16 cellular contexts compared by ENCODE assay signal in the genomic region with DNA sequence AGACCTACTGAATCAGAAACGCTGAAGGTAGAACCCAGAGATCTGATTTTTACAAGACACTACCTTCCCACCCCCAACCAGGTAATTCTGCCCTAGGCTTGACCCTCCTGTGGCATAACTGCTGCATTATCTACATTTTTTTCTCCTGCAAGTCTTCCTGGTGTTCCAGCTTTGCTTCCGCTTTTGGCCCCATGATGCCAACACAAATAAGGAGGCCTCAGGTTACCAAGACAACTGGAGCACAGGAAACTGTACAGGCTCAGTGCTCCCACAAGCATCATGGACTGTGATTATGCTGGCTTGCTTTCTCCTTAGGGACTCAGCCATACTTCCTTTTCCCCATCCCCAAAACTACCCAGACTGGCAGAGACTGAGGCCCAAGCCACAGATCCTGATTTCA. TPM values are rescaled to one million over a fixed set of nuclear protein-coding genes. Genes with fewer than 3 reads are reported as not detected.
DNase-seq lines count a peak whose midpoint lies in the region; ATAC-seq and TF ChIP-seq lines count a peak whose summit lies in the region.
"Had no signal": no experiment of that assay in that cellular context is flagged by ENCODE, and none has a peak within 500 bp of the region (broad histone marks: within the 10 kb centered on the region; RNA-seq: fewer than 3 reads in every experiment).

No MANE protein-coding gene starts in this region.

- TF ChIP-seq CTCF in GM20000 (IDR thresholded peaks at IDR 0.05; ENCODE audit: extremely low read depth, missing control alignments) (no peak), left lung (IDR thresholded peaks at IDR 0.05) (no peak)

- peaks cover 4 to 34% of the 10 kb centered on the region in 2 donors for H3K4me1 ChIP-seq in left lung

- intact Hi-C loops in left lung (cut with DNase I), result no loop called here

- no peak for ATAC-seq in left lung
- ATAC-seq: esophagus mucosa had no signal

- no peaks in the 10 kb centered on the region for H3K27me3 ChIP-seq in left lung

- no peak overlapping the region for H3K4me3 ChIP-seq in skeletal muscle cell (ENCODE audit: low read depth, low read length)
- H3K4me3 ChIP-seq in left lung, result no peak overlapping the region

- H3K27ac ChIP-seq in left lung, result peak overlapping the region in 1 of 2 donors; percentile 18

- no peaks in the 10 kb centered on the region for H3K36me3 ChIP-seq in left lung

- no peaks in the 10 kb centered on the region for H3K9me3 ChIP-seq in left lung

- DNase-seq in NCI-H1092 treated with DMSO at 0.1 percent for 48 hours (lab: John Stamatoyannopoulos, UW), result peak; percentile 30
- no peak for DNase-seq in NCI-H1092 (lab: John Stamatoyannopoulos, UW)
- DNase-seq in RPMI7951 (ENCODE audit: low read depth), result peak; percentile 47
- peak; percentile 41 for DNase-seq in fibroblast of peridontal ligament (ENCODE audit: extremely low read depth)
- peak; percentile 34 for DNase-seq in skeletal muscle cell (ENCODE audit: low read depth)
- no peak for DNase-seq in GM20000 (ENCODE audit: low spot score)
- DNase-seq in activated effector memory CD4-positive, alpha-beta T cell treated with anti-CD3 and anti-CD28 coated beads, Interleukin-2, amount 50 U/mL, for 16 hours, result no peak
- no peak for DNase-seq in left lung
- DNase-seq: 8988T; EL; immature natural killer cell; NCI-H1417 treated with DMSO at 0.1 percent for 48 hours; nucleus accumbens; stimulated activated CD4-positive, alpha-beta T cell treated with anti-CD3 and anti-CD28 coated beads, Interleukin-2, amount 100 ng/mL, for 24 hours; stimulated activated naive CD4-positive, alpha-beta T cell treated with Interleukin-2 at 50 U/mL for 16 hours had no signal

RNA-seq across cellular contexts. Expression of a gene that starts 6.6 kb away (rescaled TPM):
- total RNA-seq in RPMI7951 (2014; rRNA removed; shearing (Covaris generic)), result not detected in 2 replicates
- total RNA-seq in left lung, result 1 to 10 TPM in 1 of 2 donors, not detected in 1; 1.1 TPM
- total RNA-seq: esophagus mucosa had no signal

RNA-seq across cellular contexts. Expression of a gene that starts 11.6 kb away (rescaled TPM):
- total RNA-seq in RPMI7951 (2014; rRNA removed; shearing (Covaris generic)), result 9.4 and 10.3 TPM in 2 replicates
- total RNA-seq in left lung, result 10 to 100 TPM; 26.9 to 30.3 TPM

RNA-seq across cellular contexts. Expression of a gene that starts 11.6 kb away (rescaled TPM):
- total RNA-seq in RPMI7951 (2014; rRNA removed; shearing (Covaris generic)), result 13.1 and 13.2 TPM in 2 replicates
- total RNA-seq in left lung, result 10 to 100 TPM; 63.3 to 71.4 TPM

RNA-seq across cellular contexts. Expression of a gene that starts 28.2 kb away (rescaled TPM):
- 68.4 and 83.2 TPM in 2 replicates for total RNA-seq in RPMI7951 (2014; rRNA removed; shearing (Covaris generic))
- 10 to 100 TPM; 39.3 to 42.4 TPM for total RNA-seq in left lung

RNA-seq across cellular contexts. Expression of a gene that starts 28.7 kb away (rescaled TPM):
- 117 and 137 TPM in 2 replicates for total RNA-seq in RPMI7951 (2014; rRNA removed; shearing (Covaris generic))
- 100 to 1,000 TPM; 314 to 471 TPM for total RNA-seq in left lung

Comparison
In these comparisons a context has a peak if more than half of its experiments do, and no peak if none do; other contexts are left out.
1. DNase-seq: peak in NCI-H1092 treated with DMSO at 0.1 percent for 48 hours (single experiment), RPMI7951 (single experiment), fibroblast of peridontal ligament (single experiment) and skeletal muscle cell (single experiment); none in NCI-H1092 (single experiment), GM20000 (single experiment), activated effector memory CD4-positive, alpha-beta T cell treated with anti-CD3 and anti-CD28 coated beads, Interleukin-2, amount 50 U/mL, for 16 hours (single experiment) and left lung (0 of 2).